10 cellular contexts compared by ENCODE assay signal in genomic region chr3:156750191-156750873, GRCh38.
DNase-seq lines count a peak whose midpoint lies in the region; ATAC-seq and TF ChIP-seq lines count a peak whose summit lies in the region.
"Had no signal": no experiment of that assay in that cellular context is flagged by ENCODE, and none has a peak within 500 bp of the region (broad histone marks: within the 10 kb centered on the region; RNA-seq: fewer than 3 reads in every experiment).

No MANE protein-coding gene starts in this region.

- H3K4me1 ChIP-seq in heart left ventricle (peaks cover 0 to 13% (median 0%) of the 10 kb centered on the region in 12 donors), skeletal muscle satellite cell (ENCODE audit: control insufficient read depth, insufficient read depth, low read length) (peaks cover 52% of the 10 kb centered on the region), thyroid gland (peaks cover 12 to 18% of the 10 kb centered on the region in 2 donors)

- 10 to 30% (median 23%) methylated on average over 3 of the region's 3 CpGs for WGBS in heart left ventricle, 4 donors
- 40 to 48% methylated on average over 3 of the region's 3 CpGs for WGBS in thyroid gland, 2 donors

- no peak for TF ChIP-seq POLR2A in heart left ventricle (IDR thresholded peaks at IDR 0.05)
- TF ChIP-seq POLR2A in thyroid gland (IDR thresholded peaks at IDR 0.05), result no peak

- H3K4me3 ChIP-seq in H7 (ENCODE audit: insufficient read depth, low read depth, low read length) (no peak overlapping the region), heart left ventricle (peak overlapping the region in 3 of 12 donors; percentile 24 to 47 (median 35)), skeletal muscle satellite cell (ENCODE audit: low read length) (peak overlapping the region; percentile 59), thyroid gland (replicated peaks in 1 of 3) (no peak overlapping the region)
- H3K4me3 ChIP-seq: esophagus muscularis mucosa had no signal

- H3K36me3 ChIP-seq in H7 (replicated peaks; ENCODE audit: control insufficient read depth, insufficient read depth, low read length), result no peaks in the 10 kb centered on the region
- H3K36me3 ChIP-seq in heart left ventricle, result no peaks in the 10 kb centered on the region
- H3K36me3 ChIP-seq in skeletal muscle satellite cell (ENCODE audit: insufficient read depth, low read length), result peaks cover 6% of the 10 kb centered on the region
- H3K36me3 ChIP-seq in thyroid gland, result no peaks in the 10 kb centered on the region
- H3K36me3 ChIP-seq: esophagus muscularis mucosa, WERI-Rb-1 had no signal

- H3K9ac ChIP-seq in skeletal muscle satellite cell (ENCODE audit: low read depth, low read length), result peak overlapping the region; percentile 91

- no peak for TF ChIP-seq CTCF in heart left ventricle (IDR thresholded peaks at IDR 0.05)
- no peak for TF ChIP-seq CTCF in thyroid gland (IDR thresholded peaks at IDR 0.05)
- no peak for TF ChIP-seq CTCF in RWPE1 (conservative IDR thresholded peaks at IDR 0.05; ENCODE audit: low read depth)

- ATAC-seq in heart left ventricle (peak in 3 of 4 donors; percentile 36 to 62 (median 52)), HG03378 (IDR thresholded peaks at IDR 0.05; ENCODE audit: unreplicated experiment) (no peak)

- CTCF ChIA-PET in RWPE1 (lab: Yijun Ruan, JAX), result no interaction called here

- DNase-seq in H7, result peak; percentile 13
- DNase-seq in NCI-H748 treated with DMSO at 0.1 percent for 48 hours (lab: John Stamatoyannopoulos, UW), result peak; percentile 5
- DNase-seq in heart left ventricle, result no peak
- DNase-seq in thyroid gland, result no peak
- no peak for DNase-seq in RWPE1 (ENCODE audit: low spot score)
- DNase-seq: activated naive CD4-positive, alpha-beta T cell; WERI-Rb-1 had no signal

- H3K27ac ChIP-seq in heart left ventricle, result peak overlapping the region in 2 of 12 donors; percentile 20 to 42
- H3K27ac ChIP-seq in thyroid gland, result peak overlapping the region in 1 of 3 donors; percentile 44
- H3K27ac ChIP-seq in RWPE1, result no peak overlapping the region
- H3K27ac ChIP-seq: esophagus muscularis mucosa, WERI-Rb-1 had no signal

- peak overlapping the region; percentile 80 for H3K4me2 ChIP-seq in skeletal muscle satellite cell (ENCODE audit: low read length)

- H3K27me3 ChIP-seq in H7 (ENCODE audit: control insufficient read depth, insufficient read depth, low read length), result no peaks in the 10 kb centered on the region
- H3K27me3 ChIP-seq in heart left ventricle, result no peaks in the 10 kb centered on the region
- no peaks in the 10 kb centered on the region for H3K27me3 ChIP-seq in skeletal muscle satellite cell (ENCODE audit: control insufficient read depth, insufficient read depth, low read length)
- H3K27me3 ChIP-seq in thyroid gland, result no peaks in the 10 kb centered on the region
- H3K27me3 ChIP-seq: esophagus muscularis mucosa had no signal

- POLR2A ChIA-PET in RWPE1 (lab: Yijun Ruan, JAX; ENCODE audit: low non-redundant PET), result no interaction called here

- H3K9me3 ChIP-seq in heart left ventricle (peaks cover 0 to 7% (median 0%) of the 10 kb centered on the region in 12 donors), skeletal muscle satellite cell (replicated peaks; ENCODE audit: low read length) (peaks cover 4% of the 10 kb centered on the region), thyroid gland (no peaks in the 10 kb centered on the region)
- H3K9me3 ChIP-seq: esophagus muscularis mucosa had no signal

- intact Hi-C loops in heart left ventricle (cut with DNase I) (no loop called here), thyroid gland (cut with DNase I) (no loop called here)

Comparison
In these comparisons a context has a peak if more than half of its experiments do, and no peak if none do; other contexts are left out.
1. DNase-seq: peak in H7 (single experiment) and NCI-H748 treated with DMSO at 0.1 percent for 48 hours (single experiment); none in heart left ventricle (0 of 5), thyroid gland (0 of 2) and RWPE1 (single experiment).